Comparison of ENCODE assay signal across 17 cellular contexts in the genomic region with DNA sequence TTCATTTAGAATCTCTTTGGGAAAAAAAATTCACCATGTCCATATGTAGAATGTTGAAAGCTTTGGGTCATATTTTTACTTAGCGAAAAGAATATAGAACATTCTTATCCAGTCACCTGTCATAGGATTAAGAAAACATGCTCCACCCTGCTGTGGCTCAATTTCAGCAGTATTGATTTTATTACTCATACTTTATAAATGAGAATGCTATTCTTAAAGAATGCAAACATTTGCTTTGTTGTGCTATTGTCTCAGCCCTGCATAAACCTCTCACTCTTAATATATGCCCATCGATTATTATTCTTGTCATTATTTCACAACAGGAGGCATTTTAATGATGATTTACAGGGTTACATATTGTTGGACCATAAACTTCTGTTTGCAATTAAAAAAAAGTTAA. TPM values are rescaled to one million over a fixed set of nuclear protein-coding genes. Genes with fewer than 3 reads are reported as not detected.
"Had no signal": no experiment of that assay in that cellular context is flagged by ENCODE, and none has a peak within 500 bp of the region (broad histone marks: within the 10 kb centered on the region; RNA-seq: fewer than 3 reads in every experiment).

No MANE protein-coding gene starts in this region.

- H3K4me1 ChIP-seq: foreskin keratinocyte had no signal

- H3K4me3 ChIP-seq: cardiac muscle cell, lower lobe of right lung, thyroid gland had no signal

- H3K9me3 ChIP-seq: lower lobe of right lung, thyroid gland had no signal

- H3K36me3 ChIP-seq: cardiac muscle cell, lower lobe of right lung, thyroid gland had no signal

- ATAC-seq: activated naive CD4-positive, alpha-beta T cell treated with anti-CD3 and anti-CD28 coated beads, Interleukin-2, amount 50 U/mL, for 72 hours; foreskin keratinocyte had no signal

- H3K27me3 ChIP-seq: cardiac muscle cell, foreskin keratinocyte, thyroid gland had no signal

- DNase-seq: activated CD4-positive, alpha-beta T cell treated with anti-CD3 and anti-CD28 coated beads for 1 hour; activated CD4-positive, alpha-beta T cell treated with anti-CD3 and anti-CD28 coated beads, Interleukin-2, amount 50 U/mL, for 4 hours; activated gamma-delta T cell; hippocampal formation; lower lobe of right lung; occipital lobe; retina; stimulated activated naive CD4-positive, alpha-beta T cell; T1000; thyroid gland had no signal

- H3K27ac ChIP-seq: cardiac muscle cell, epithelial cell of prostate, foreskin keratinocyte, lower lobe of right lung had no signal

RNA-seq across cellular contexts. Expression of a gene that starts 49.8 kb away (rescaled TPM):
- total RNA-seq: activated naive CD4-positive, alpha-beta T cell treated with anti-CD3 and anti-CD28 coated beads, Interleukin-2, amount 50 U/mL, for 72 hours; cardiac muscle cell; subcutaneous adipose tissue; T-helper 1 cell treated with Interleukin-12 subunit alpha and Interleukin-12 subunit beta and Interleukin-4 antibody, amounts not matched to agents 30 ng/mL and 1 ng/mL, for 36 hours; thyroid gland had no signal
- polyA plus RNA-seq: cardiac muscle cell, fibroblast of lung had no signal
